8 cellular contexts compared by ENCODE assay signal in the genomic region with DNA sequence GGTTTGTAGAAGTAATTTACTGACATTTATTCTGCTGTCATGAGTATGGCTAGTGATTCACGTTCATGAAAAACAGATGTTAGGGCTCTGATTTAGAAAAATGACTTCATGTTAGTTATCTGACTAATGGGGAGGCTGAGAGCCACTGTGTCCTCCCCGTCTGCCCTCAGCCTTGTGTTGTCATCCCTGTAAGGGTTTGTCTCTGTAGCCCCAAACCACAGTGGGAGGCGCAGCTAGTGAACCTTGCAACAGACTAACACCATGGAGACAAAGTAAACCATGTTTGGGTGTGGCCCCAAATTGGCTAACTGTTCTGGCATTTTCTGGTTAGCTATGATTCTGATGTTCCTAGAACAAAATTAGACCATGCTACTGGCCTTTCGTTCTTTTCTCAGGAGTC.
DNase-seq lines count a peak whose midpoint lies in the region; ATAC-seq and TF ChIP-seq lines count a peak whose summit lies in the region.

No MANE protein-coding gene starts in this region.

- intact Hi-C loops in natural killer cell (cut with micrococcal nuclease) (loop anchor here (1.0 kb wide), 1 partner anchor 12 kb away; no protein-coding TSS in a partner anchor), thyroid gland (cut with DNase I) (no loop called here)

- H3K4me1 ChIP-seq in thyroid gland: peaks cover 15 to 50% of the 10 kb centered on the region in 2 donors

- peak overlapping the region; percentile 99 for H3K27ac Mint-ChIP-seq in activated CD4-positive, alpha-beta memory T cell treated with anti-CD3 and anti-CD28 coated beads, Interleukin-2, amount 10 ng/mL, durations not matched to agents 7 days and 5 days
- peak overlapping the region; percentile 98 to 99 for H3K27ac Mint-ChIP-seq in effector memory CD8-positive, alpha-beta T cell
- H3K27ac Mint-ChIP-seq in natural killer cell: peak overlapping the region; percentile 97 to 98

- no peaks in the 10 kb centered on the region for H3K36me3 ChIP-seq in thyroid gland

- WGBS in thyroid gland, 2 donors: 37 to 59% methylated on average over 4 of the region's 4 CpGs

- ATAC-seq in GM21423 (IDR thresholded peaks at IDR 0.05; ENCODE audit: unreplicated experiment) (peak; percentile 42), natural killer cell (peak; percentile 72 to 84 (median 78)), GM19023 (IDR thresholded peaks at IDR 0.05; ENCODE audit: unreplicated experiment) (no peak), GM18873 (IDR thresholded peaks at IDR 0.05; ENCODE audit: low FRiP score, unreplicated experiment) (no peak)
- ATAC-seq in effector memory CD8-positive, alpha-beta T cell (replicated peaks): peak; percentile 82

- H3K27me3 Mint-ChIP-seq in activated CD4-positive, alpha-beta memory T cell treated with anti-CD3 and anti-CD28 coated beads, Interleukin-2, amount 10 ng/mL, durations not matched to agents 7 days and 5 days: no peaks in the 10 kb centered on the region
- H3K27me3 Mint-ChIP-seq in effector memory CD8-positive, alpha-beta T cell: no peaks in the 10 kb centered on the region
- no peaks in the 10 kb centered on the region for H3K27me3 Mint-ChIP-seq in natural killer cell (ENCODE audit: low read depth in 2 of 2)

- CTCF ChIA-PET in activated CD4-positive, alpha-beta memory T cell treated with anti-CD3 and anti-CD28 coated beads, Interleukin-2, amount 10 ng/mL, durations not matched to agents 7 days and 5 days (lab: Charles Lee): interaction anchor here (1.0 to 12.8 kb wide), 11 partner anchors 9 to 603 kb away, joined by 3 to 240 read pairs (median 4); no protein-coding TSS in a partner anchor

- H3K4me1 Mint-ChIP-seq in activated CD4-positive, alpha-beta memory T cell treated with anti-CD3 and anti-CD28 coated beads, Interleukin-2, amount 10 ng/mL, durations not matched to agents 7 days and 5 days: peaks cover 53% of the 10 kb centered on the region
- peaks cover 35 to 47% of the 10 kb centered on the region in 2 donors for H3K4me1 Mint-ChIP-seq in effector memory CD8-positive, alpha-beta T cell (ENCODE audit: low read depth in 2 of 2)
- H3K4me1 Mint-ChIP-seq in natural killer cell: peaks cover 58 to 65% of the 10 kb centered on the region in 2 donors

- H3K4me3 ChIP-seq in thyroid gland (replicated peaks in 1 of 3): no peak overlapping the region

- peak overlapping the region; percentile 65 to 82 (median 76) for H3K27ac ChIP-seq in thyroid gland

- no peak for TF ChIP-seq CTCF in natural killer cell (IDR thresholded peaks at IDR 0.05)
- TF ChIP-seq CTCF in thyroid gland (IDR thresholded peaks at IDR 0.05): no peak

- H3K9me3 ChIP-seq in thyroid gland: no peaks in the 10 kb centered on the region

- POLR2A ChIA-PET in activated CD4-positive, alpha-beta memory T cell treated with anti-CD3 and anti-CD28 coated beads, Interleukin-2, amount 10 ng/mL, durations not matched to agents 7 days and 5 days (lab: Charles Lee): interaction anchor here (0.7 to 13.2 kb wide), 6 partner anchors 10 to 374 kb away, joined by 3 to 385 read pairs (median 24); partner anchors contain the start of gene SCLY

- TF ChIP-seq POLR2A in thyroid gland (IDR thresholded peaks at IDR 0.05): no peak

- H3K9me3 Mint-ChIP-seq in activated CD4-positive, alpha-beta memory T cell treated with anti-CD3 and anti-CD28 coated beads, Interleukin-2, amount 10 ng/mL, durations not matched to agents 7 days and 5 days: no peaks in the 10 kb centered on the region
- no peaks in the 10 kb centered on the region for H3K9me3 Mint-ChIP-seq in effector memory CD8-positive, alpha-beta T cell
- H3K9me3 Mint-ChIP-seq in natural killer cell: no peaks in the 10 kb centered on the region

- peak; percentile 98 for DNase-seq in M059J (ENCODE audit: low read depth)
- DNase-seq in activated CD4-positive, alpha-beta memory T cell treated with anti-CD3 and anti-CD28 coated beads, Interleukin-2, amount 10 ng/mL, durations not matched to agents 7 days and 5 days: peak; percentile 94
- DNase-seq in effector memory CD8-positive, alpha-beta T cell: peak; percentile 84 to 86 (median 85)
- DNase-seq in natural killer cell: peak; percentile 83
- DNase-seq in thyroid gland: peak; percentile 59 to 61

- no peaks in the 10 kb centered on the region for H3K27me3 ChIP-seq in thyroid gland

- H3K36me3 Mint-ChIP-seq in activated CD4-positive, alpha-beta memory T cell treated with anti-CD3 and anti-CD28 coated beads, Interleukin-2, amount 10 ng/mL, durations not matched to agents 7 days and 5 days (ENCODE audit: low read depth): no peaks in the 10 kb centered on the region
- peaks cover 20% of the 10 kb centered on the region for H3K36me3 Mint-ChIP-seq in effector memory CD8-positive, alpha-beta T cell (ENCODE audit: insufficient read depth)
- H3K36me3 Mint-ChIP-seq in natural killer cell: no peaks in the 10 kb centered on the region

- H3K4me3 Mint-ChIP-seq in activated CD4-positive, alpha-beta memory T cell treated with anti-CD3 and anti-CD28 coated beads, Interleukin-2, amount 10 ng/mL, durations not matched to agents 7 days and 5 days: peak overlapping the region; percentile 43
- H3K4me3 Mint-ChIP-seq in effector memory CD8-positive, alpha-beta T cell: peak overlapping the region; percentile 68 to 78
- peak overlapping the region; percentile 81 for H3K4me3 Mint-ChIP-seq in natural killer cell

Comparison
In these comparisons a context has a peak if more than half of its experiments do, and no peak if none do; other contexts are left out.
1. ATAC-seq: peak in GM21423 (single experiment), effector memory CD8-positive, alpha-beta T cell (single experiment) and natural killer cell (3 of 3); none in GM19023 (single experiment) and GM18873 (single experiment).
2. Peak in every context shown above with its lines, with median percentiles within 50 percentile points of each other: DNase-seq, H3K27ac Mint-ChIP-seq and H3K4me3 Mint-ChIP-seq.